ENCODE assay signal across 8 cellular contexts in the genomic region with DNA sequence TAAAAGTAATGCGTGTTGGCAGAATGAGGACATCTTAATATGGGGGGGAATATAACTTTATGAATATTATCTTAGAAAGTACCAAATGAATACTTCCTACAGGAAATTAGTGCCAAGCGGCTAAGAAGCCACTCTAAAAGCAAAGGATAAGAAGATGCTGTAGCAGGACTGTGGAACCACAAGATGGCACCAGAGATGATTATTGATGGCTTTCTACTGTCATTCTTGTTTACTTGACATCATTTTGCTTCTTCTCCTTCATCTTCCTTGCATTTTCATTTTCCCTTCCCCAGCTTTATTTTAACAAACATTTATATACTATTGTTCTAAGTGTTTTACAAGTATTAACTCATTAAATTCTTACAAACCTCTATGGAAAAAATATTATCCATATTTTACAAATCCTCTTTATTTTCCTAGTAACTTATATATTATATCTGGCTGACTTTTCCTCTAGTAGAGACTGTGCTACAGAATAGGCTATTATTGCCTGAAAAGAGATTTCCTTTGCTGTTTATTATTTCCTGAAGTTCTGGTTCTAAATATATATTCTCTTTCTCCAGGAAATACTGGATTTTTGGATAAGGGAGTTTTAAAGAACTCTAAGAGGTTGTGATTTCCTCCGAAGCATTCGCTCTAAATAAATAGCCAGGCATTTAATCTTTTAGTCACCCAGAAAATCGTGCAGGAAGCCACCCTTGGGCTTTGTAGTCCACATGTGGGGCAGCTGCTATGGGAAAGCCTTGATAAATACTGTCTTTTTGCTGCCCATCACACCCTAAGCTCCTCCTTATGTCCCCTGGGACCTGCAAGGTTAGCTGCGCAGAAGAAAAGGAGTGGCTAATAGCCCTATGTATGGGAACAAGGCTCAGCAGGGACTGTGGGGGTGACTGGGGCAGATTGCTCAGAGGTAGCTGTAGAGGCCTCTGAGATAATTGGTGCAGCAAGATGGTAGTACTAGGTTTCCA. TPM values are rescaled to one million over a fixed set of nuclear protein-coding genes. Genes with fewer than 3 reads are reported as not detected.
A peak's percentile ranks its signal among the peaks of the same experiment; 100 is the strongest.
DNase-seq lines count a peak whose midpoint lies in the region; ATAC-seq and TF ChIP-seq lines count a peak whose summit lies in the region.

No MANE protein-coding gene starts in this region.

- H3K9ac ChIP-seq in mammary epithelial cell (ENCODE audit: insufficient read depth, low read length): no peak overlapping the region

- peaks cover 0 to 6% of the 10 kb centered on the region in 2 donors for H3K36me3 Mint-ChIP-seq in CD14-positive monocyte

- H3K9me3 ChIP-seq in mammary epithelial cell (replicated peaks; ENCODE audit: insufficient read depth, low read length): no peaks in the 10 kb centered on the region

- ATAC-seq in HG02885 (IDR thresholded peaks at IDR 0.05; ENCODE audit: poor library complexity, unreplicated experiment): peak; percentile 73

- in situ Hi-C loops in GM13977 (cut with MboI; ENCODE audit: low pct_unique_long_range_greater_than_20kb, low sequenced_read_pairs, unreplicated experiment): no loop called here
- in situ Hi-C loops in mammary epithelial cell (cut with MboI; ENCODE audit: low sequenced_read_pairs in 2 of 2): no loop called here

- H2AFZ ChIP-seq in mammary epithelial cell (ENCODE audit: low read depth, low read length): no peak overlapping the region

- H3K4me3 ChIP-seq in mammary epithelial cell (replicated peaks in 1 of 3; ENCODE audit: insufficient read depth in 1 of 3, low read depth in 2 of 3, low read length in 3 of 3): no peak overlapping the region

- H3K4me3 Mint-ChIP-seq in CD14-positive monocyte: no peak overlapping the region

- intact Hi-C loops in CD14-positive monocyte (cut with micrococcal nuclease) (no loop called here), mammary epithelial cell (cut with micrococcal nuclease) (no loop called here)

- peak overlapping the region in 1 of 7 donors; percentile 22 for H3K27ac Mint-ChIP-seq in CD14-positive monocyte

- no peaks in the 10 kb centered on the region for H4K20me1 ChIP-seq in mammary epithelial cell (ENCODE audit: insufficient read depth, low read length)

- no peaks in the 10 kb centered on the region for H3K79me2 ChIP-seq in mammary epithelial cell (ENCODE audit: insufficient read depth, low read length)

- H3K36me3 ChIP-seq in mammary epithelial cell (ENCODE audit: insufficient read depth, low read length): no peaks in the 10 kb centered on the region

- no peaks in the 10 kb centered on the region for H3K4me1 ChIP-seq in mammary epithelial cell (ENCODE audit: insufficient read depth, low read length)

- dilution Hi-C loops in mammary epithelial cell (cut with HindIII; ENCODE audit: low sequenced_read_pairs): no loop called here

- H3K27ac ChIP-seq in mammary epithelial cell (ENCODE audit: insufficient read depth, low read depth, low read length): no peak overlapping the region

- peaks cover 0 to 1% (median 0%) of the 10 kb centered on the region in 3 donors for H3K27me3 Mint-ChIP-seq in CD14-positive monocyte (ENCODE audit: low read depth in 3 of 3)

- H3K4me1 Mint-ChIP-seq in CD14-positive monocyte: peaks cover 2% of the 10 kb centered on the region

- no peaks in the 10 kb centered on the region for H3K27me3 ChIP-seq in mammary epithelial cell (ENCODE audit: insufficient read depth, low read length)

- peak; percentile 67 for TF ChIP-seq CTCF in CD14-positive monocyte (IDR thresholded peaks at IDR 0.05)
- TF ChIP-seq CTCF in GM13977 (IDR thresholded peaks at IDR 0.05; ENCODE audit: extremely low read depth, insufficient read depth, missing control alignments): peak; percentile 56
- peak; percentile 69 to 79 for TF ChIP-seq CTCF in mammary epithelial cell (conservative IDR thresholded peaks at IDR 0.05 in 1 of 2, IDR thresholded peaks at IDR 0.05 in 1 of 2; ENCODE audit: extremely low read depth in 1 of 2, insufficient read depth in 1 of 2, low read depth in 1 of 2, low read length in 2 of 2)

- 64% methylated on average over 6 of the region's 6 CpGs for WGBS in mammary epithelial cell (ENCODE audit: low coverage, missing lambda C conversion rate)

- no peaks in the 10 kb centered on the region for H3K9me3 Mint-ChIP-seq in CD14-positive monocyte

- H3K4me2 ChIP-seq in mammary epithelial cell (ENCODE audit: insufficient read depth, low read depth, low read length): no peak overlapping the region

- CTCF ChIA-PET in mammary epithelial cell (lab: Charles Lee; ENCODE audit: low non-redundant PET): no interaction called here

- no peak for DNase-seq in CD14-positive monocyte (ENCODE audit: low spot score)
- DNase-seq in GM13977 (ENCODE audit: low spot score): peak; percentile 63
- DNase-seq in NCI-H69 (lab: John Stamatoyannopoulos, UW): peak; percentile 92
- peak; percentile 14 for DNase-seq in mammary epithelial cell
- DNase-seq in midbrain (lab: John Stamatoyannopoulos, UW): peak; percentile 3
- no peak for DNase-seq in NCI-H2029 (lab: John Stamatoyannopoulos, UW)
- DNase-seq in NCI-H345 (lab: John Stamatoyannopoulos, UW): no peak

- BruUV-seq in mammary epithelial cell (replicated peaks; lab: Mats Ljungman, UMichigan): no TSS peak

RNA-seq across cellular contexts. Expression of gene PRG4, which starts 9.2 kb away (rescaled TPM):
- polyA plus RNA-seq in CD14-positive monocyte: not detected
- total RNA-seq in mammary epithelial cell: not detected
- polyA plus RNA-seq in mammary epithelial cell: not detected
- polyA minus RNA-seq in mammary epithelial cell: not detected

Comparison
In these comparisons a context has a peak if more than half of its experiments do, and no peak if none do; other contexts are left out.
1. DNase-seq: peak in GM13977 (single experiment), NCI-H69 (single experiment), mammary epithelial cell (single experiment) and midbrain (single experiment); none in CD14-positive monocyte (single experiment), NCI-H2029 (single experiment) and NCI-H345 (single experiment).
2. Peak in every context shown above with its lines, with median percentiles within 50 percentile points of each other: CTCF ChIP-seq.